Comparison of ENCODE assay signal across 12 cellular contexts in genomic region chr10:70085975-70086613, GRCh38. TPM values are rescaled to one million over a fixed set of nuclear protein-coding genes. Genes with fewer than 3 reads are reported as not detected.
A peak's percentile ranks its signal among the peaks of the same experiment; 100 is the strongest.
DNase-seq lines count a peak whose midpoint lies in the region; TF ChIP-seq lines count a peak whose summit lies in the region.
"Had no signal": no experiment of that assay in that cellular context is flagged by ENCODE, and none has a peak within 500 bp of the region (broad histone marks: within the 10 kb centered on the region; RNA-seq: fewer than 3 reads in every experiment).

No MANE protein-coding gene starts in this region.

- H3K23ac ChIP-seq in trophoblast cell (ENCODE audit: low read length) = no peak overlapping the region

- H3K4me1 ChIP-seq in liver (ENCODE audit: control insufficient read depth in 4 of 4, insufficient read depth in 4 of 4, low read length in 3 of 4) (peaks cover 4 to 40% (median 24%) of the 10 kb centered on the region in 4 donors), esophagus squamous epithelium (no peaks in the 10 kb centered on the region), ascending aorta (no peaks in the 10 kb centered on the region), trophoblast cell (ENCODE audit: control insufficient read depth in 1 of 2, insufficient read depth in 2 of 2, low read length in 2 of 2) (peaks cover 4 to 5% of the 10 kb centered on the region in 2 experiments)
- H3K4me1 ChIP-seq: BLaER1 had no signal

- H3K9me3 ChIP-seq in liver (ENCODE audit: control insufficient read depth in 4 of 4, low read length in 3 of 4) (no peaks in the 10 kb centered on the region), esophagus squamous epithelium (no peaks in the 10 kb centered on the region), ascending aorta (no peaks in the 10 kb centered on the region), trophoblast cell (ENCODE audit: insufficient read depth, low read depth, low read length) (no peaks in the 10 kb centered on the region)
- H3K9me3 ChIP-seq: BLaER1 had no signal

- no peak overlapping the region for H4K8ac ChIP-seq in trophoblast cell (ENCODE audit: low read depth, low read length)

- H3K9ac ChIP-seq in liver (ENCODE audit: low read depth in 1 of 2, low read length in 2 of 2) = no peak overlapping the region
- H3K9ac ChIP-seq in trophoblast cell (ENCODE audit: low read length) = no peak overlapping the region
- H3K9ac ChIP-seq: BLaER1 had no signal

- TF ChIP-seq RAD21 in liver (IDR thresholded peaks at IDR 0.05) = peak in 1 of 2 donors; percentile 35

- no peak for TF ChIP-seq POLR2A in esophagus squamous epithelium (IDR thresholded peaks at IDR 0.05)

- H2AFZ ChIP-seq in trophoblast cell (ENCODE audit: insufficient read depth, low read length, poor library complexity) = no peak overlapping the region

- no peak overlapping the region for H3K4me3 ChIP-seq in liver (ENCODE audit: low read depth in 1 of 3, low read length in 3 of 3)
- no peak overlapping the region for H3K4me3 ChIP-seq in esophagus squamous epithelium
- H3K4me3 ChIP-seq in ascending aorta = no peak overlapping the region
- H3K4me3 ChIP-seq in trophoblast cell (ENCODE audit: low read depth, low read length) = no peak overlapping the region
- H3K4me3 ChIP-seq: BLaER1 had no signal

- WGBS in liver = 32% methylated on average over 3 of the region's 3 CpGs
- WGBS in esophagus squamous epithelium, 2 donors = 84 to 100% methylated on average over 3 of the region's 3 CpGs
- no CpG with 5 or more reads among the region's 3 CpGs for WGBS in trophoblast cell (ENCODE audit: extremely low coverage, insufficient coverage, insufficient read length)

- H3K27ac ChIP-seq in VCaP (peak overlapping the region; percentile 82), liver (ENCODE audit: low read depth in 1 of 2, low read length in 2 of 2) (no peak overlapping the region), esophagus squamous epithelium (no peak overlapping the region), ascending aorta (no peak overlapping the region), trophoblast cell (ENCODE audit: low read depth, low read length) (no peak overlapping the region)
- H3K27ac ChIP-seq: 22Rv1, BLaER1 had no signal

- no peak overlapping the region for H3K14ac ChIP-seq in trophoblast cell (ENCODE audit: low read length)

- intact Hi-C loops in esophagus squamous epithelium (cut with DNase I) = no loop called here
- intact Hi-C loops in ascending aorta (cut with DNase I) = no loop called here

- TF ChIP-seq CTCF in VCaP (conservative IDR thresholded peaks at IDR 0.05) (no peak), liver (IDR thresholded peaks at IDR 0.05; ENCODE audit: low read depth, low read length, missing input control) (no peak), esophagus squamous epithelium (IDR thresholded peaks at IDR 0.05) (no peak), ascending aorta (IDR thresholded peaks at IDR 0.05) (no peak)

- H3K36me3 ChIP-seq in liver (ENCODE audit: control insufficient read depth in 4 of 4, insufficient read depth in 3 of 4, low read depth in 1 of 4, low read length in 3 of 4) = no peaks in the 10 kb centered on the region
- peaks cover 0 to 14% (median 0%) of the 10 kb centered on the region in 3 donors for H3K36me3 ChIP-seq in esophagus squamous epithelium
- H3K36me3 ChIP-seq in ascending aorta = no peaks in the 10 kb centered on the region
- no peaks in the 10 kb centered on the region for H3K36me3 ChIP-seq in trophoblast cell (ENCODE audit: control insufficient read depth in 1 of 2, insufficient read depth in 2 of 2, low read length in 2 of 2)

- no peaks in the 10 kb centered on the region for H3K79me1 ChIP-seq in trophoblast cell (ENCODE audit: low read length)

- no peak overlapping the region for H3K18ac ChIP-seq in trophoblast cell (ENCODE audit: low read length)

- H2BK120ac ChIP-seq in trophoblast cell (ENCODE audit: insufficient read depth, low read length, poor library complexity) = no peak overlapping the region

- no peaks in the 10 kb centered on the region for H3K27me3 ChIP-seq in liver (ENCODE audit: control insufficient read depth in 4 of 4, insufficient read depth in 4 of 4, low read length in 3 of 4)
- H3K27me3 ChIP-seq in esophagus squamous epithelium = no peaks in the 10 kb centered on the region
- no peaks in the 10 kb centered on the region for H3K27me3 ChIP-seq in ascending aorta
- H3K27me3 ChIP-seq in trophoblast cell (ENCODE audit: insufficient read depth, low read length) = no peaks in the 10 kb centered on the region
- H3K27me3 ChIP-seq: BLaER1 had no signal

- no peaks in the 10 kb centered on the region for H3K79me2 ChIP-seq in trophoblast cell (ENCODE audit: control insufficient read depth, insufficient read depth, low read length, poor library complexity)

- H4K91ac ChIP-seq in trophoblast cell (ENCODE audit: low read depth, low read length) = no peak overlapping the region

- no peak overlapping the region for H4K12ac ChIP-seq in trophoblast cell (ENCODE audit: low read depth, low read length)

- no peak overlapping the region for H3K4me2 ChIP-seq in trophoblast cell (ENCODE audit: low read length)
- H3K4me2 ChIP-seq: BLaER1 had no signal

- H3K4ac ChIP-seq in trophoblast cell (ENCODE audit: low read depth, low read length) = no peak overlapping the region

- DNase-seq in activated CD8-positive, alpha-beta memory T cell treated with anti-CD3 and anti-CD28 coated beads, Interleukin-2, amount 50 U/mL, for 48 hours = peak; percentile 18
- DNase-seq in activated CD8-positive, alpha-beta memory T cell treated with anti-CD3 and anti-CD28 coated beads for 24 hours = no peak
- no peak for DNase-seq in esophagus squamous epithelium (lab: John Stamatoyannopoulos, UW)
- no peak for DNase-seq in ascending aorta (ENCODE audit: low spot score in 2 of 2)
- DNase-seq in trophoblast cell = no peak
- DNase-seq: Calu3; CD4-positive, alpha-beta memory T cell; H9 had no signal

- H2BK5ac ChIP-seq in trophoblast cell (ENCODE audit: low read depth, low read length, poor library complexity) = no peak overlapping the region

- H2AK5ac ChIP-seq in trophoblast cell (ENCODE audit: low read length) = no peak overlapping the region

- no peak overlapping the region for H2BK12ac ChIP-seq in trophoblast cell (ENCODE audit: low read length)

TF ChIP-seq in liver, 16 proteins besides CTCF, POLR2A, EP300 and RAD21 (continues in another document):
- TF ChIP-seq HNF4A (conservative IDR thresholded peaks at IDR 0.05) = peak; percentile 62 to 71
- TF ChIP-seq GABPA (IDR thresholded peaks at IDR 0.05 in 1 of 2, conservative IDR thresholded peaks at IDR 0.05 in 1 of 2) = no peak
- TF ChIP-seq MAX (IDR thresholded peaks at IDR 0.05) = no peak
- no peak for TF ChIP-seq ZBTB33 (IDR thresholded peaks at IDR 0.05)
- TF ChIP-seq JUND (IDR thresholded peaks at IDR 0.05) = peak in 1 of 2 donors; percentile 37
- TF ChIP-seq FOXA1 (IDR thresholded peaks at IDR 0.05) = no peak
- TF ChIP-seq ATF3 (IDR thresholded peaks at IDR 0.05) = no peak

RNA-seq across cellular contexts. Expression of gene MACROH2A2, which starts 33.4 kb away (rescaled TPM):
- total RNA-seq in liver (1 to 10 TPM; 3.3 to 7.2 TPM), esophagus squamous epithelium (10 to 100 TPM; 19.8 to 32.0 (median 22.4) TPM), ascending aorta (8.2 TPM)
- 1 to 10 TPM; 1.2 to 3.5 TPM for polyA plus RNA-seq in liver
- polyA plus RNA-seq in trophoblast cell (2013) = 18.0 and 18.7 TPM in 2 replicates

RNA-seq across cellular contexts. Expression of gene AIFM2, which starts 46.5 kb away (rescaled TPM):
- total RNA-seq in liver = 1 to 10 TPM; 5.0 to 9.5 TPM
- 10 to 100 TPM in 1 of 2 donors, 1 to 10 TPM in 1; 9.8 to 20.3 TPM for polyA plus RNA-seq in liver
- 10 to 100 TPM in 2 of 4 donors, 1 to 10 TPM in 2; 4.9 to 13.4 (median 9.3) TPM for total RNA-seq in esophagus squamous epithelium
- 2.9 TPM for total RNA-seq in ascending aorta
- 1.2 and 1.3 TPM in 2 replicates for polyA plus RNA-seq in trophoblast cell (2013)
